12 cellular contexts compared by ENCODE assay signal in the genomic region with DNA sequence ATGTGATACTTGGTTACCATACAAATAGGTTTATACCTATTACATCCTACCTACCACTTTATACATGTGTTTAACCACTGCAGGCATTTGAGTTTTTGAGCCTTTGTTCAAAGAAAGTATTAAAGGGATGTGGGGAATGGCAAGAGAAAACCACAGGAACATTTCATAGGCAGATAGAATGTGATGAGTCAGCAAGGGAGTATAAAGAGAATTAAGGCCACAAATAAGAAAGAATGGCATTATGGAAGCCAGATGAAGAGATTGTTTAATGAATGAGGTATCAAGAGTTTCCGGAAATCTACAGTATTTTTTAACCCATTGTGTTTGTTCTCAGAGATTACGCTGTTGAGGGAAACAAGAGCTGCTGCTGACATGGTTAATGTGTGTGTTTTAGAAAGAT.
DNase-seq lines count a peak whose midpoint lies in the region; ATAC-seq and TF ChIP-seq lines count a peak whose summit lies in the region.
"Had no signal": no experiment of that assay in that cellular context is flagged by ENCODE, and none has a peak within 500 bp of the region (broad histone marks: within the 10 kb centered on the region; RNA-seq: fewer than 3 reads in every experiment).

No MANE protein-coding gene starts in this region.

- DNase-seq in A673 (ENCODE audit: low spot score) (peak; percentile 53), HFF-Myc (ENCODE audit: extremely low read depth, low read depth) (peak; percentile 29), amniotic stem cell (lab: John Stamatoyannopoulos, UW) (peak; percentile 7), foreskin keratinocyte (peak; percentile 42 to 72), DMS79 (lab: John Stamatoyannopoulos, UW) (no peak), Right ventricle myocardium superior (no peak), NCI-H1930 (lab: John Stamatoyannopoulos, UW) (no peak)
- DNase-seq: activated CD8-positive, alpha-beta memory T cell treated with anti-CD3 and anti-CD28 coated beads, Interleukin-2, amount 10 ng/mL, durations not matched to agents 7 days and 5 days; activated gamma-delta T cell; effector memory CD4-positive, alpha-beta T cell; glutamatergic neuron had no signal

- H3K4me1 ChIP-seq in A673 (ENCODE audit: insufficient read depth, low read length, poor library complexity, severe bottlenecking) (no peaks in the 10 kb centered on the region), foreskin keratinocyte (no peaks in the 10 kb centered on the region)

- H3K4me3 ChIP-seq in A673 (ENCODE audit: low read depth, low read length, poor library complexity, severe bottlenecking) (no peak overlapping the region), HFF-Myc (replicated peaks; ENCODE audit: low read depth, low read length) (no peak overlapping the region)

- ATAC-seq in foreskin keratinocyte: peak; percentile 71
- ATAC-seq in HG03432 (IDR thresholded peaks at IDR 0.05; ENCODE audit: unreplicated experiment): no peak
- ATAC-seq in Right ventricle myocardium superior (ENCODE audit: poor library complexity): no peak
- ATAC-seq: activated CD8-positive, alpha-beta memory T cell treated with anti-CD3 and anti-CD28 coated beads, Interleukin-2, amount 10 ng/mL, durations not matched to agents 7 days and 5 days had no signal

- H3K36me3 ChIP-seq in A673 (ENCODE audit: insufficient read depth, low read length, poor library complexity, severe bottlenecking): no peaks in the 10 kb centered on the region

- TF ChIP-seq CTCF in A673 (conservative IDR thresholded peaks at IDR 0.05; ENCODE audit: low read depth, low read length) (no peak), HFF-Myc (IDR thresholded peaks at IDR 0.05; ENCODE audit: low read depth, low read length, missing control alignments) (no peak), foreskin keratinocyte (conservative IDR thresholded peaks at IDR 0.05) (no peak)

- BruUV-seq in A673 (replicated peaks; lab: Mats Ljungman, UMichigan): no TSS peak

- no peaks in the 10 kb centered on the region for H3K9me3 ChIP-seq in A673 (ENCODE audit: low read depth, low read length, poor library complexity, severe bottlenecking)

- CTCF ChIA-PET in A673 (lab: Charles Lee): no interaction called here

- H3K27me3 ChIP-seq in A673 (replicated peaks; ENCODE audit: insufficient read depth, low read depth, low read length, poor library complexity) (no peaks in the 10 kb centered on the region), foreskin keratinocyte (no peaks in the 10 kb centered on the region)

- H3K27ac ChIP-seq in A673 (ENCODE audit: low read depth, low read length, poor library complexity, severe bottlenecking) (no peak overlapping the region), foreskin keratinocyte (no peak overlapping the region)

- POLR2A ChIA-PET in A673 (lab: Charles Lee; ENCODE audit: low non-redundant PET): no interaction called here

- intact Hi-C loops in A673 (cut with micrococcal nuclease; ENCODE audit: unreplicated experiment) (no loop called here), Right ventricle myocardium superior (cut with DNase I) (no loop called here)

Comparison
In these comparisons a context has a peak if more than half of its experiments do, and no peak if none do; other contexts are left out.
1. DNase-seq: peak in A673 (single experiment), HFF-Myc (single experiment), amniotic stem cell (single experiment) and foreskin keratinocyte (2 of 2); none in DMS79 (single experiment), Right ventricle myocardium superior (single experiment) and NCI-H1930 (0 of 2).